In the genomic region with DNA sequence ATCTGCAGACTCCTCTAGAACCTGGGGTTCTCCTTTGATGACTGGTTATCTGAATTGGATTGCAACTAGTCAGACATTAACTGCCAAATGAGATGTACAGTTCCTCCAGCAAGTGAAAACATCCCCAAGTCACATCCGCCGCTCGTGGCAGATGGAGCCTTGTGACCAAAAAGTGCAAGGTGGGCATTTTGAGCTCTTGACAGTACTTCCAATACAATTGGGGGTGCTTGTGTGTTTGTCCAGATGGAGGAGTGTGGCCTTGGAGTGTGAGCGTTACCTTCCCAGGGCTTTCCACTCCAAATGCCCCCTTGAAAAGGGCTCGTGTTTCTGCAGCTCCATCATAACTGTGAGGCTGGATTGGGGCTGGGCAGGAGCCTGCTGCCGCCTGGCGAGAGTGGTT, we compare ENCODE assay signal across 23 cellular contexts. TPM values are rescaled to one million over a fixed set of nuclear protein-coding genes. Genes with fewer than 3 reads are reported as not detected.
DNase-seq lines count a peak whose midpoint lies in the region; ATAC-seq and TF ChIP-seq lines count a peak whose summit lies in the region.
"Had no signal": no experiment of that assay in that cellular context is flagged by ENCODE, and none has a peak within 500 bp of the region (broad histone marks: within the 10 kb centered on the region; RNA-seq: fewer than 3 reads in every experiment).

No MANE protein-coding gene starts in this region.

- H3K27ac ChIP-seq in A673 (ENCODE audit: low read depth, low read length, poor library complexity, severe bottlenecking) (peak overlapping the region; percentile 53), BLaER1 (no peak overlapping the region), PC-3 (ENCODE audit: low read length) (no peak overlapping the region)
- H3K27ac ChIP-seq: gastroesophageal sphincter, neutrophil, sigmoid colon, stomach, thyroid gland had no signal

- H3K4me3 Mint-ChIP-seq in T-helper 17 cell, result no peak overlapping the region
- no peak overlapping the region for H3K4me3 Mint-ChIP-seq in memory B cell
- H3K4me3 Mint-ChIP-seq: immature natural killer cell had no signal

- H3K27me3 ChIP-seq in A673 (replicated peaks; ENCODE audit: insufficient read depth, low read depth, low read length, poor library complexity) (no peaks in the 10 kb centered on the region), BLaER1 (no peaks in the 10 kb centered on the region), PC-3 (ENCODE audit: low read length) (no peaks in the 10 kb centered on the region)
- H3K27me3 ChIP-seq: gastroesophageal sphincter, neutrophil, sigmoid colon, stomach, thyroid gland had no signal

- no peak overlapping the region for H3K9ac ChIP-seq in BLaER1
- no peak overlapping the region for H3K9ac ChIP-seq in PC-3 (ENCODE audit: low read length)

- H3K4me1 ChIP-seq in A673 (ENCODE audit: insufficient read depth, low read length, poor library complexity, severe bottlenecking) (peaks cover 33% of the 10 kb centered on the region), BLaER1 (peaks cover 11% of the 10 kb centered on the region), PC-3 (ENCODE audit: insufficient read depth, low read length) (no peaks in the 10 kb centered on the region)
- H3K4me1 ChIP-seq: sigmoid colon, stomach had no signal

- H3K36me3 ChIP-seq in A673 (ENCODE audit: insufficient read depth, low read length, poor library complexity, severe bottlenecking), result peaks cover 93% of the 10 kb centered on the region
- H3K36me3 ChIP-seq in BLaER1, result peaks cover 98% of the 10 kb centered on the region
- peaks cover 91% of the 10 kb centered on the region for H3K36me3 ChIP-seq in PC-3 (ENCODE audit: low read depth, low read length)

- H3K27ac Mint-ChIP-seq in T-helper 17 cell (peak overlapping the region; percentile 81), memory B cell (peak overlapping the region; percentile 31)
- H3K27ac Mint-ChIP-seq: progenitor cell of endocrine pancreas had no signal

- no peaks in the 10 kb centered on the region for H3K9me3 ChIP-seq in A673 (ENCODE audit: low read depth, low read length, poor library complexity, severe bottlenecking)
- H3K9me3 ChIP-seq in BLaER1, result no peaks in the 10 kb centered on the region
- no peaks in the 10 kb centered on the region for H3K9me3 ChIP-seq in T-helper 17 cell (ENCODE audit: control insufficient read depth, low read length, poor library complexity, severe bottlenecking)
- no peaks in the 10 kb centered on the region for H3K9me3 ChIP-seq in PC-3 (ENCODE audit: low read length)
- H3K9me3 ChIP-seq: gastroesophageal sphincter, neutrophil, sigmoid colon, stomach, thyroid gland had no signal

- H4K20me1 ChIP-seq in BLaER1 (peaks cover 79% of the 10 kb centered on the region), PC-3 (ENCODE audit: low read length) (peaks cover 10% of the 10 kb centered on the region)

- ATAC-seq in T-helper 17 cell (no peak), memory B cell (ENCODE audit: low read depth) (no peak), PC-3 (no peak), GM21825 (IDR thresholded peaks at IDR 0.05; ENCODE audit: unreplicated experiment) (no peak)
- ATAC-seq: activated naive CD4-positive, alpha-beta T cell treated with anti-CD3 and anti-CD28 coated beads, Interleukin-2, amount 50 U/mL, for 72 hours; gastroesophageal sphincter; T-cell had no signal

- BruUV-seq in A673 (replicated peaks; lab: Mats Ljungman, UMichigan), result no TSS peak
- no TSS peak for BruUV-seq in PC-3 (replicated peaks; lab: Mats Ljungman, UMichigan)

- TF ChIP-seq CTCF in A673 (conservative IDR thresholded peaks at IDR 0.05; ENCODE audit: low read depth, low read length), result no peak
- no peak for TF ChIP-seq CTCF in foreskin fibroblast (IDR thresholded peaks at IDR 0.05; ENCODE audit: low read depth, low read length)
- no peak for TF ChIP-seq CTCF in PC-3 (conservative IDR thresholded peaks at IDR 0.05; ENCODE audit: low read depth, low read length)

- peaks cover 2% of the 10 kb centered on the region for H3F3A ChIP-seq in PC-3 (ENCODE audit: low read length, unreplicated experiment)

- H3K4me2 ChIP-seq in BLaER1 (peak overlapping the region; percentile 26; the same call in 1 of the 2 replicates), PC-3 (ENCODE audit: low read length) (no peak overlapping the region)

- CTCF ChIA-PET in A673 (lab: Charles Lee) (no interaction called here), PC-3 (lab: Charles Lee) (no interaction called here)

- POLR2A ChIA-PET in A673 (lab: Charles Lee; ENCODE audit: low non-redundant PET), result no interaction called here
- POLR2A ChIA-PET in PC-3 (lab: Charles Lee; ENCODE audit: unreplicated experiment), result no interaction called here

- no peak for DNase-seq in A673 (ENCODE audit: low spot score)
- no peak for DNase-seq in T-helper 17 cell
- no peak for DNase-seq in memory B cell (ENCODE audit: low spot score in 2 of 2)
- no peak for DNase-seq in foreskin fibroblast
- DNase-seq in PC-3, result no peak
- DNase-seq in NCI-H82 treated with DMSO at 0.1 percent for 48 hours (lab: John Stamatoyannopoulos, UW; ENCODE audit: unreplicated experiment), result no peak
- DNase-seq: DMS153; hippocampal formation; immature natural killer cell; NCI-H1092; NCI-H187; NCI-H524 treated with DMSO at 0.1 percent for 48 hours; sigmoid colon; stimulated activated CD4-positive, alpha-beta T cell treated with anti-CD3 and anti-CD28 coated beads, Interleukin-15, amount 100 ng/mL, for 24 hours; stomach; T-cell; thyroid gland had no signal

- intact Hi-C loops in A673 (cut with micrococcal nuclease; ENCODE audit: unreplicated experiment), result loop anchor here (5.0 kb wide), 1 partner anchor 116 kb away; no protein-coding TSS in a partner anchor
- intact Hi-C loops in PC-3 (cut with micrococcal nuclease), result loop anchor here (5.0 kb wide), 1 partner anchor 116 kb away; no protein-coding TSS in a partner anchor

- H3K9me2 ChIP-seq in PC-3 (replicated peaks; ENCODE audit: low read length), result no peaks in the 10 kb centered on the region

- H3K4me1 Mint-ChIP-seq in T-helper 17 cell (peaks cover 24% of the 10 kb centered on the region), memory B cell (peaks cover 2% of the 10 kb centered on the region)

- H3K4me3 ChIP-seq in A673 (ENCODE audit: low read depth, low read length, poor library complexity, severe bottlenecking) (no peak overlapping the region), BLaER1 (no peak overlapping the region), foreskin fibroblast (ENCODE audit: low read depth in 1 of 2, low read length in 2 of 2) (no peak overlapping the region), PC-3 (ENCODE audit: low read length) (no peak overlapping the region)
- H3K4me3 ChIP-seq: gastroesophageal sphincter, sigmoid colon, stomach, thyroid gland had no signal

- no peak overlapping the region for H2AFZ ChIP-seq in PC-3 (ENCODE audit: low read length)

- no peaks in the 10 kb centered on the region for H3K79me2 ChIP-seq in PC-3 (ENCODE audit: low read length)

- H3K9me3 Mint-ChIP-seq in memory B cell, result no peaks in the 10 kb centered on the region
- H3K9me3 Mint-ChIP-seq: activated naive CD4-positive, alpha-beta T cell treated with anti-CD3 and anti-CD28 coated beads, Interleukin-2, amount 50 U/mL, for 72 hours; immature natural killer cell; T-cell had no signal

- H3K27me3 Mint-ChIP-seq in T-helper 17 cell (no peaks in the 10 kb centered on the region), memory B cell (no peaks in the 10 kb centered on the region)
- H3K27me3 Mint-ChIP-seq: progenitor cell of endocrine pancreas, T-cell had no signal

- H3K36me3 Mint-ChIP-seq in T-helper 17 cell (ENCODE audit: low read depth) (peaks cover 4% of the 10 kb centered on the region), memory B cell (peaks cover 21% of the 10 kb centered on the region)

RNA-seq across cellular contexts. Expression of a gene that starts 21.3 kb away (rescaled TPM):
- total RNA-seq in A673 (2021) (75.5 and 91.3 TPM in 2 replicates), T-helper 17 cell (10 to 100 TPM; 47.4 to 50.5 TPM), PC-3 (2014; rRNA removed) (42.9 and 46.0 TPM in 2 replicates)

RNA-seq across cellular contexts. Expression of a gene that starts 55.2 kb away (rescaled TPM):
- total RNA-seq in A673 (2021) (31.2 and 35.2 TPM in 2 replicates), T-helper 17 cell (10 to 100 TPM; 37.2 to 38.7 TPM), PC-3 (2014; rRNA removed) (18.7 and 26.8 TPM in 2 replicates)
